ENCODE assay signal across 1 cellular context in genomic region chr14:63661881-63662280, GRCh38. TPM values are rescaled to one million over a fixed set of nuclear protein-coding genes. Genes with fewer than 3 reads are reported as not detected.
"Had no signal": no experiment of that assay in that cellular context is flagged by ENCODE, and none has a peak within 500 bp of the region (broad histone marks: within the 10 kb centered on the region; RNA-seq: fewer than 3 reads in every experiment).

No MANE protein-coding gene starts in this region.

RNA-seq across cellular contexts. Expression of gene WDR89, which starts 20.2 kb away (rescaled TPM):
- total RNA-seq: ascending aorta had no signal
